ENCODE assay signal across 9 cellular contexts in the genomic region with DNA sequence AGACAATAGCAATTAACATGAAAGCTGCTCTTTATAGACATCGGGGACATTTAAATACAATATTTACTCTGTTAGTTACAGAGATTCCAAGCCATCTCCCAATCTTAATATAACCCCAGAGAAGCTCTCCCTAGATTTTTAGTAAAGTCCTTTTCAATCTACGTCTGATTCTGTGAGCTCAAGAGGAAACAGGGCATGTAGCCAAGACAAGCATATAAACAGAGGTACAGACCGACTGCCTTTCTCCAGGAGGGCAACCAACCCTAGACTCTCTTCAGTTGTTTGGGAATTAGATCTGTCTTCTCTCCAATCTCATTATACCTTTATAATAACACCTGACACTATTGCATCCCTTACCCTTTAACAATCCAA. TPM values are rescaled to one million over a fixed set of nuclear protein-coding genes. Genes with fewer than 3 reads are reported as not detected.
DNase-seq lines count a peak whose midpoint lies in the region; ATAC-seq and TF ChIP-seq lines count a peak whose summit lies in the region.
"Had no signal": no experiment of that assay in that cellular context is flagged by ENCODE, and none has a peak within 500 bp of the region (broad histone marks: within the 10 kb centered on the region; RNA-seq: fewer than 3 reads in every experiment).

No MANE protein-coding gene starts in this region.

- no peak overlapping the region for H3K4me3 Mint-ChIP-seq in mesothelial cell of epicardium

- H3K27ac Mint-ChIP-seq in mesothelial cell of epicardium = peak overlapping the region; percentile 58

- no peaks in the 10 kb centered on the region for H3K27me3 Mint-ChIP-seq in mesothelial cell of epicardium (ENCODE audit: low read depth)

- H3K36me3 Mint-ChIP-seq in mesothelial cell of epicardium = no peaks in the 10 kb centered on the region

- DNase-seq in NCI-H748 (lab: John Stamatoyannopoulos, UW; ENCODE audit: unreplicated experiment) = peak; percentile 43
- DNase-seq in NCI-H748 treated with DMSO at 0.1 percent for 48 hours (lab: John Stamatoyannopoulos, UW) = no peak
- DNase-seq in mesothelial cell of epicardium (ENCODE audit: low spot score in 2 of 2, unreplicated experiment in 2 of 2) = no peak
- DNase-seq in upper lobe of left lung = no peak
- no peak for DNase-seq in HUDEP-2 (lab: John Stamatoyannopoulos, UW; ENCODE audit: unreplicated experiment in 76 of 76)
- DNase-seq in NCI-H510A treated with DMSO at 0.1 percent for 48 hours (lab: John Stamatoyannopoulos, UW) = no peak

- no peak for TF ChIP-seq CTCF in mesothelial cell of epicardium (IDR thresholded peaks at IDR 0.05; ENCODE audit: unreplicated experiment)
- no peak for TF ChIP-seq CTCF in upper lobe of left lung (IDR thresholded peaks at IDR 0.05)

- H3K4me1 ChIP-seq in upper lobe of left lung = peaks cover 3 to 20% (median 8%) of the 10 kb centered on the region in 4 donors

- H3K27ac ChIP-seq in cingulate gyrus (ENCODE audit: low read depth, low read length) (peak overlapping the region; percentile 65), upper lobe of left lung (peak overlapping the region; percentile 37 to 76 (median 59))

- H3K27me3 ChIP-seq in upper lobe of left lung = no peaks in the 10 kb centered on the region

- no peaks in the 10 kb centered on the region for H3K36me3 ChIP-seq in upper lobe of left lung

- ATAC-seq in upper lobe of left lung (ENCODE audit: low FRiP score in 2 of 2) = no peak
- no peak for ATAC-seq in HG02970 (IDR thresholded peaks at IDR 0.05; ENCODE audit: low FRiP score, unreplicated experiment)

- 38 to 43% methylated on average over 3 of the region's 3 CpGs for WGBS in upper lobe of left lung, 2 donors

- no peak for TF ChIP-seq POLR2A in upper lobe of left lung (IDR thresholded peaks at IDR 0.05)

- H3K4me1 Mint-ChIP-seq in mesothelial cell of epicardium = peaks cover 24% of the 10 kb centered on the region

- no peaks in the 10 kb centered on the region for H3K9me3 Mint-ChIP-seq in mesothelial cell of epicardium

- no peaks in the 10 kb centered on the region for H3K9me3 ChIP-seq in upper lobe of left lung

- no peak for TF ChIP-seq EP300 in upper lobe of left lung (IDR thresholded peaks at IDR 0.05)

- H3K4me3 ChIP-seq in upper lobe of left lung = no peak overlapping the region

RNA-seq across cellular contexts. Expression of a gene that starts 57.4 kb away (rescaled TPM):
- 0.88 to 1.0 TPM (median 0.91 TPM) in 3 replicates for total RNA-seq in mesothelial cell of epicardium
- 10 to 100 TPM; 25.1 to 39.3 (median 29.7) TPM for total RNA-seq in upper lobe of left lung
- total RNA-seq: activated CD8-positive, alpha-beta memory T cell treated with anti-CD3 and anti-CD28 coated beads for 36 hours had no signal

Comparison
In these comparisons a context has a peak if more than half of its experiments do, and no peak if none do; other contexts are left out.
1. RNA of a gene that starts 57.4 kb away (total RNA-seq): 25.1 to 39.3 TPM in upper lobe of left lung; 0.88 to 1.0 TPM in mesothelial cell of epicardium; every median in the first group is over 10 times any median in the second.